Comparison of ENCODE assay signal across 29 cellular contexts in the genomic region with DNA sequence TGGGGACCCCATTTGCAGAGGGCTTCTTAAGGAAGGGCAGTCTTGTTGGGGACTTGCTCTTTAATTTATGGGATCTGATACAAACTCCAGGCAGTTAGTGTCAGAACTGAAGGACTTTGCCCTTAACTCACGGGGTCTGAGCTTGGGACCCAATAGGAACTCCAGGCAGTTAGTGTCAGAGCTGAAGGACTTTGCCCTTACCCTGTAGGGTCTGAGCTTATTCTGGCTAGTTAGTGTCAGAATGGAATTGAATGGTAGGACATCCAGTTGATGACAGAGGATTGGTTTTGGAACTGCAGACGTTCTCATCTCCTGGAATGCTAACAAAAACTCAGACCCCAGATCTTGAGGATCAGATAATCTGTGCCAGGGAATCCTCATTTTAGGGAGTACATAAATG.
"Had no signal": no experiment of that assay in that cellular context is flagged by ENCODE, and none has a peak within 500 bp of the region (broad histone marks: within the 10 kb centered on the region; RNA-seq: fewer than 3 reads in every experiment).

No MANE protein-coding gene starts in this region.

- ATAC-seq: activated CD4-positive, alpha-beta T cell treated with anti-CD3 and anti-CD28 coated beads for 36 hours; activated CD8-positive, alpha-beta memory T cell treated with anti-CD3 and anti-CD28 coated beads, Interleukin-2, amount 10 ng/mL, durations not matched to agents 7 days and 5 days; activated CD8-positive, alpha-beta T cell treated with anti-CD3 and anti-CD28 coated beads, Interleukin-2, amount 10 ng/mL, durations not matched to agents 7 days and 5 days; effector memory CD8-positive, alpha-beta T cell; naive thymus-derived CD8-positive, alpha-beta T cell; pancreas; stimulated activated effector memory CD8-positive, alpha-beta T cell treated with anti-CD3 and anti-CD28 coated beads, Interleukin-12 subunit alpha, Interleukin-12 subunit beta, amount 100 ng/mL, for 72 hours had no signal

- H3K27me3 Mint-ChIP-seq: stimulated activated naive CD8-positive, alpha-beta T cell treated with anti-CD3 and anti-CD28 coated beads, Interleukin-15, Interleukin-2, amounts not matched to agents 100 ng/mL and 50 ng/mL, for 24 hours had no signal

- H3K9me3 ChIP-seq: colonic mucosa, pancreas, right atrium auricular region, thoracic aorta, uterus had no signal

- H3K36me3 ChIP-seq: colonic mucosa, pancreas, right atrium auricular region, thoracic aorta, uterus had no signal

- H3K4me1 Mint-ChIP-seq: activated CD4-positive, alpha-beta T cell treated with anti-CD3 and anti-CD28 coated beads for 36 hours; activated CD8-positive, alpha-beta memory T cell treated with anti-CD3 and anti-CD28 coated beads, Interleukin-2, amount 10 ng/mL, durations not matched to agents 7 days and 5 days; stimulated activated effector memory CD8-positive, alpha-beta T cell treated with anti-CD3 and anti-CD28 coated beads, Interleukin-12 subunit alpha, Interleukin-12 subunit beta, amount 100 ng/mL, for 72 hours had no signal

- H3K27me3 ChIP-seq: colonic mucosa, dorsolateral prefrontal cortex, pancreas, right atrium auricular region, uterus had no signal

- H3K27ac Mint-ChIP-seq: activated CD4-positive, alpha-beta T cell treated with anti-CD3 and anti-CD28 coated beads for 36 hours; activated CD8-positive, alpha-beta memory T cell treated with anti-CD3 and anti-CD28 coated beads, Interleukin-2, amount 10 ng/mL, durations not matched to agents 7 days and 5 days; activated CD8-positive, alpha-beta T cell treated with anti-CD3 and anti-CD28 coated beads, Interleukin-2, amount 10 ng/mL, durations not matched to agents 7 days and 5 days; activated naive CD8-positive, alpha-beta T cell; effector memory CD8-positive, alpha-beta T cell; naive thymus-derived CD8-positive, alpha-beta T cell; stimulated activated effector memory CD8-positive, alpha-beta T cell treated with anti-CD3 and anti-CD28 coated beads, Interleukin-12 subunit alpha, Interleukin-12 subunit beta, amount 100 ng/mL, for 72 hours; stimulated activated naive CD8-positive, alpha-beta T cell treated with anti-CD3 and anti-CD28 coated beads, Interleukin-15, Interleukin-2, amounts not matched to agents 100 ng/mL and 50 ng/mL, for 24 hours had no signal

- H3K36me3 Mint-ChIP-seq: activated CD8-positive, alpha-beta memory T cell treated with anti-CD3 and anti-CD28 coated beads, Interleukin-2, amount 10 ng/mL, durations not matched to agents 7 days and 5 days; activated naive CD8-positive, alpha-beta T cell; naive thymus-derived CD8-positive, alpha-beta T cell; stimulated activated effector memory CD8-positive, alpha-beta T cell treated with anti-CD3 and anti-CD28 coated beads, Interleukin-12 subunit alpha, Interleukin-12 subunit beta, amount 100 ng/mL, for 72 hours had no signal

- H3K4me3 ChIP-seq: colonic mucosa, dorsolateral prefrontal cortex, pancreas, right atrium auricular region, thoracic aorta, uterus had no signal

- H3K4me1 ChIP-seq: colonic mucosa, uterus had no signal

- H3K9me3 Mint-ChIP-seq: effector memory CD8-positive, alpha-beta T cell; naive thymus-derived CD8-positive, alpha-beta T cell; stimulated activated effector memory CD8-positive, alpha-beta T cell treated with anti-CD3 and anti-CD28 coated beads, Interleukin-12 subunit alpha, Interleukin-12 subunit beta, amount 100 ng/mL, for 72 hours; stimulated activated naive CD8-positive, alpha-beta T cell treated with anti-CD3 and anti-CD28 coated beads, Interleukin-15, Interleukin-2, amounts not matched to agents 100 ng/mL and 50 ng/mL, for 24 hours had no signal

- H3K4me3 Mint-ChIP-seq: activated CD4-positive, alpha-beta T cell treated with anti-CD3 and anti-CD28 coated beads for 36 hours; activated CD8-positive, alpha-beta memory T cell treated with anti-CD3 and anti-CD28 coated beads, Interleukin-2, amount 10 ng/mL, durations not matched to agents 7 days and 5 days; activated CD8-positive, alpha-beta T cell treated with anti-CD3 and anti-CD28 coated beads, Interleukin-2, amount 10 ng/mL, durations not matched to agents 7 days and 5 days; activated naive CD8-positive, alpha-beta T cell; effector memory CD8-positive, alpha-beta T cell; naive thymus-derived CD8-positive, alpha-beta T cell; neural crest cell; stimulated activated effector memory CD8-positive, alpha-beta T cell treated with anti-CD3 and anti-CD28 coated beads, Interleukin-12 subunit alpha, Interleukin-12 subunit beta, amount 100 ng/mL, for 72 hours; stimulated activated naive CD8-positive, alpha-beta T cell treated with anti-CD3 and anti-CD28 coated beads, Interleukin-15, Interleukin-2, amounts not matched to agents 100 ng/mL and 50 ng/mL, for 24 hours had no signal

- H3K27ac ChIP-seq: colonic mucosa, dorsolateral prefrontal cortex, pancreas, thoracic aorta, uterus had no signal

- DNase-seq: activated CD4-positive, alpha-beta T cell treated with anti-CD3 and anti-CD28 coated beads for 36 hours; activated CD4-positive, CD25-positive, alpha-beta regulatory T cell; activated CD8-positive, alpha-beta memory T cell treated with anti-CD3 and anti-CD28 coated beads, Interleukin-2, amount 10 ng/mL, durations not matched to agents 7 days and 5 days; activated CD8-positive, alpha-beta T cell treated with anti-CD3 and anti-CD28 coated beads, Interleukin-2, amount 10 ng/mL, durations not matched to agents 7 days and 5 days; activated effector memory CD4-positive, alpha-beta T cell treated with Interleukin-2 at 50 U/mL for 16 hours; activated naive CD4-positive, alpha-beta T cell treated with Interleukin-2 at 50 U/mL for 16 hours; anterior cingulate cortex; cerebellar nuclear complex; colonic mucosa; dorsolateral prefrontal cortex; effector memory CD8-positive, alpha-beta T cell; foreskin fibroblast; left ventricle myocardium superior; mammary epithelial cell; midbrain; naive thymus-derived CD8-positive, alpha-beta T cell; nucleus accumbens; pancreas; stimulated activated CD4-positive, alpha-beta T cell treated with anti-CD3 and anti-CD28 coated beads, Interleukin-4, amount 100 ng/mL, for 1 hour; trophoblast cell; uterus had no signal

- FAIRE-seq: bronchial epithelial cell, islet of Langerhans, pancreas had no signal
